20 cellular contexts compared by ENCODE assay signal in genomic region chr2:238430781-238431180, GRCh38.
"Had no signal": no experiment of that assay in that cellular context is flagged by ENCODE, and none has a peak within 500 bp of the region (broad histone marks: within the 10 kb centered on the region; RNA-seq: fewer than 3 reads in every experiment).

No MANE protein-coding gene starts in this region.

- H3K27ac Mint-ChIP-seq: activated T-helper 1 cell treated with anti-CD3 and anti-CD28 coated beads, Interleukin-12 subunit alpha, Interleukin-12 subunit beta, Interleukin-2, Interleukin-4 antibody, amounts not matched to agents 30 ng/mL and 10 ng/mL and 1 ng/mL, durations not matched to agents 14 hours and 24 hours and 36 hours; nephron progenitor cell; WTC11 had no signal

- FAIRE-seq: kidney had no signal

- H3K27me3 ChIP-seq: adrenal gland, dorsolateral prefrontal cortex, esophagus squamous epithelium, stomach, testis, upper lobe of left lung had no signal

- H3K27ac ChIP-seq: adrenal gland, dorsolateral prefrontal cortex, esophagus squamous epithelium, stomach, testis, upper lobe of left lung had no signal

- DNase-seq: activated CD4-positive, alpha-beta T cell treated with anti-CD3 and anti-CD28 coated beads for 4 hours; activated CD8-positive, alpha-beta memory T cell treated with anti-CD3 and anti-CD28 coated beads, Interleukin-2, amount 50 U/mL, for 48 hours; activated naive CD4-positive, alpha-beta T cell; dorsolateral prefrontal cortex; esophagus squamous epithelium; foreskin fibroblast; hippocampal formation; kidney; left ventricle myocardium superior; mesenchymal stem cell; nephron progenitor cell; occipital lobe; stomach; T-helper 2 cell; testis; upper lobe of left lung had no signal

- H3K4me3 Mint-ChIP-seq: activated T-helper 1 cell treated with anti-CD3 and anti-CD28 coated beads, Interleukin-12 subunit alpha, Interleukin-12 subunit beta, Interleukin-2, Interleukin-4 antibody, amounts not matched to agents 30 ng/mL and 10 ng/mL and 1 ng/mL, durations not matched to agents 14 hours and 24 hours and 36 hours; WTC11 had no signal

- ATAC-seq: left ventricle myocardium superior, sciatic nerve, WTC11 had no signal

- H3K9me3 ChIP-seq: adrenal gland, esophagus squamous epithelium, testis, upper lobe of left lung had no signal

- H3K4me3 ChIP-seq: adrenal gland, dorsolateral prefrontal cortex, esophagus squamous epithelium, stomach, testis, upper lobe of left lung had no signal

- H3K9me3 Mint-ChIP-seq: activated T-helper 1 cell treated with anti-CD3 and anti-CD28 coated beads, Interleukin-12 subunit alpha, Interleukin-12 subunit beta, Interleukin-2, Interleukin-4 antibody, amounts not matched to agents 30 ng/mL and 10 ng/mL and 1 ng/mL, durations not matched to agents 14 hours and 24 hours and 36 hours; WTC11 had no signal
